Comparison of ENCODE assay signal across 26 cellular contexts in genomic region chrX:84108589-84108988, GRCh38.
DNase-seq lines count a peak whose midpoint lies in the region; ATAC-seq, FAIRE-seq and TF ChIP-seq lines count a peak whose summit lies in the region.
"Had no signal": no experiment of that assay in that cellular context is flagged by ENCODE, and none has a peak within 500 bp of the region (broad histone marks: within the 10 kb centered on the region; RNA-seq: fewer than 3 reads in every experiment).

No MANE protein-coding gene starts in this region.

- TF ChIP-seq POLR2A in HepG2 (IDR thresholded peaks at IDR 0.05; ENCODE audit: insufficient read depth in 1 of 2, low read depth in 2 of 2, low read length in 2 of 2) = no peak
- TF ChIP-seq POLR2A in right lobe of liver (IDR thresholded peaks at IDR 0.05) = no peak
- TF ChIP-seq POLR2A in transverse colon (IDR thresholded peaks at IDR 0.05) = no peak

- H3K9ac ChIP-seq in HepG2 (ENCODE audit: insufficient read depth, low read depth, low read length) (no peak overlapping the region), colonic mucosa (ENCODE audit: low read depth in 2 of 2, low read length in 2 of 2) (no peak overlapping the region)
- H3K9ac ChIP-seq: BLaER1 treated with 17β-estradiol and CSF1 and Interleukin-3, amounts not matched to agents 10 nM and 100 nM; GM23248 had no signal

- TF ChIP-seq EP300 in HepG2 (IDR thresholded peaks at IDR 0.05; ENCODE audit: low read depth in 2 of 2, low read length in 2 of 2) = no peak
- no peak for TF ChIP-seq EP300 in HepG2 (CRISPR knock-in tag; IDR thresholded peaks at IDR 0.05; ENCODE audit: borderline replicate concordance)
- no peak for TF ChIP-seq EP300 in transverse colon (IDR thresholded peaks at IDR 0.05; ENCODE audit: low read depth)

- whole genome bisulfite sequencing in HepG2 (ENCODE audit: low lambda C conversion rate) = no CpG with 5 or more reads among the region's 5 CpGs
- WGBS in right lobe of liver (ENCODE audit: insufficient coverage, low coverage, low lambda C conversion rate, missing lambda C conversion rate) = 60% methylated on average over 2 of the region's 5 CpGs
- WGBS in transverse colon (ENCODE audit: low coverage in 1 of 2), 2 donors = 83% methylated on average over 1 of the region's 5 CpGs; no CpG with 5 or more reads in 1 of the 2 donors

- POLR2A ChIA-PET in HepG2 (lab: Yijun Ruan, JAX) = no interaction called here

- ATAC-seq in HepG2 (peak; percentile 75), right lobe of liver (no peak), mucosa of descending colon (peak; percentile 94)
- ATAC-seq: A549, HCT116 had no signal

- no peaks in the 10 kb centered on the region for H3K79me2 ChIP-seq in HepG2 (ENCODE audit: insufficient read depth, low read length)

- no peak overlapping the region for H3K27ac ChIP-seq in HepG2 (ENCODE audit: extremely low read length, insufficient read depth, low read length)
- no peak overlapping the region for H3K27ac ChIP-seq in right lobe of liver
- no peak overlapping the region for H3K27ac ChIP-seq in colonic mucosa
- H3K27ac ChIP-seq in transverse colon = no peak overlapping the region
- H3K27ac ChIP-seq in left ventricle myocardium inferior (replicated peaks) = no peak overlapping the region
- H3K27ac ChIP-seq: A549; BLaER1 treated with 17β-estradiol and CSF1 and Interleukin-3, amounts not matched to agents 10 nM and 100 nM; GM23248 had no signal

- no peak overlapping the region for H3K4me2 ChIP-seq in HepG2 (ENCODE audit: low read depth, low read length)
- H3K4me2 ChIP-seq: A549; BLaER1 treated with 17β-estradiol and CSF1 and Interleukin-3, amounts not matched to agents 10 nM and 100 nM had no signal

- intact Hi-C loops in HepG2 (cut with micrococcal nuclease; ENCODE audit: unreplicated experiment) = no loop called here
- intact Hi-C loops in right lobe of liver (cut with DNase I) = no loop called here
- intact Hi-C loops in colonic mucosa (cut with DNase I) = no loop called here
- intact Hi-C loops in mucosa of descending colon (cut with DNase I, micrococcal nuclease) = no loop called here
- intact Hi-C loops in transverse colon (cut with DNase I; ENCODE audit: low total_unique reads) = no loop called here
- intact Hi-C loops in left ventricle myocardium inferior (cut with micrococcal nuclease) = no loop called here

- H3K27me3 ChIP-seq in HepG2 (ENCODE audit: control insufficient read depth in 1 of 2, insufficient read depth in 2 of 2, low read length in 2 of 2) (no peaks in the 10 kb centered on the region), right lobe of liver (no peaks in the 10 kb centered on the region), colonic mucosa (no peaks in the 10 kb centered on the region), transverse colon (no peaks in the 10 kb centered on the region), left ventricle myocardium inferior (ENCODE audit: low read depth) (no peaks in the 10 kb centered on the region)
- H3K27me3 ChIP-seq: BE2C had no signal

- FAIRE-seq in HepG2 (lab: Jason Lieb, UNC) = no peak
- FAIRE-seq: A549, D721Med, G401.6, GM12892, GM19239, H1 had no signal

- H3K9me3 ChIP-seq in HepG2 (ENCODE audit: low read length) = no peaks in the 10 kb centered on the region
- no peaks in the 10 kb centered on the region for H3K9me3 ChIP-seq in right lobe of liver
- no peaks in the 10 kb centered on the region for H3K9me3 ChIP-seq in colonic mucosa
- no peaks in the 10 kb centered on the region for H3K9me3 ChIP-seq in mucosa of descending colon
- H3K9me3 ChIP-seq in transverse colon = no peaks in the 10 kb centered on the region
- no peaks in the 10 kb centered on the region for H3K9me3 ChIP-seq in left ventricle myocardium inferior (replicated peaks)
- H3K9me3 ChIP-seq: A549, BE2C had no signal

- TF ChIP-seq CTCF in HepG2 (CRISPR knock-in tag; IDR thresholded peaks at IDR 0.05) (no peak), right lobe of liver (IDR thresholded peaks at IDR 0.05) (no peak), colonic mucosa (IDR thresholded peaks at IDR 0.05) (no peak), mucosa of descending colon (IDR thresholded peaks at IDR 0.05) (no peak), transverse colon (IDR thresholded peaks at IDR 0.05) (no peak), left ventricle myocardium inferior (IDR thresholded peaks at IDR 0.05; ENCODE audit: borderline replicate concordance) (no peak)

- CTCF ChIA-PET in HepG2 (lab: Yijun Ruan, JAX; ENCODE audit: low intra/inter-chr PET ratio, low total read pairs) = no interaction called here

- H3K4me3 ChIP-seq in HepG2 (replicated peaks in 1 of 3; ENCODE audit: insufficient read depth in 1 of 3, low read depth in 2 of 3, low read length in 3 of 3) (no peak overlapping the region), right lobe of liver (no peak overlapping the region), colonic mucosa (no peak overlapping the region), mucosa of descending colon (no peak overlapping the region), transverse colon (no peak overlapping the region), left ventricle myocardium inferior (no peak overlapping the region)
- H3K4me3 ChIP-seq: A549; BLaER1 treated with 17β-estradiol and CSF1 and Interleukin-3, amounts not matched to agents 10 nM and 100 nM; GM23248 had no signal

- no peaks in the 10 kb centered on the region for H4K20me1 ChIP-seq in HepG2 (ENCODE audit: insufficient read depth, low read length)
- H4K20me1 ChIP-seq: BLaER1 treated with 17β-estradiol and CSF1 and Interleukin-3, amounts not matched to agents 10 nM and 100 nM had no signal

- in situ Hi-C loops in HepG2 (cut with HindIII; ENCODE audit: extremely low pct_ligation_motif_present, low pct_unique_long_range_greater_than_20kb) = no loop called here
- in situ Hi-C loops in transverse colon (cut with MboI; ENCODE audit: low pct_ligation_motif_present in 1 of 4, low pct_unique_long_range_greater_than_20kb in 1 of 4, low sequenced_read_pairs in 3 of 4) = no loop called here

- DNase-seq in HepG2 (ENCODE audit: low spot score) (peak; percentile 0), right lobe of liver (no peak), colonic mucosa (peak; percentile 28), mucosa of descending colon (peak in 2 of 3 donors; percentile 39 to 58), transverse colon (peak; percentile 17), left ventricle myocardium inferior (no peak), SHP77 (lab: John Stamatoyannopoulos, UW) (no peak), HT-29 (ENCODE audit: low spot score) (no peak)
- DNase-seq: 8988T; ACHN; AML-193; BE2C; CD4-positive, alpha-beta T cell; CD8-positive, alpha-beta memory T cell; DMS 273 treated with DMSO at 0.1 percent for 48 hours; DND-41; GM23248; H7 had no signal

- TF ChIP-seq RAD21 in HepG2 (CRISPR knock-in tag; IDR thresholded peaks at IDR 0.05) = no peak

- H2AFZ ChIP-seq in HepG2 (ENCODE audit: low read length) = no peak overlapping the region
- H2AFZ ChIP-seq: GM23248 had no signal

- BruUV-seq in HepG2 (replicated peaks; lab: Mats Ljungman, UMichigan) = no TSS peak

- no peaks in the 10 kb centered on the region for H3K4me1 ChIP-seq in HepG2 (ENCODE audit: insufficient read depth, low read length)
- no peaks in the 10 kb centered on the region for H3K4me1 ChIP-seq in right lobe of liver
- H3K4me1 ChIP-seq in colonic mucosa = no peaks in the 10 kb centered on the region
- H3K4me1 ChIP-seq in mucosa of descending colon (ENCODE audit: low read depth) = peaks cover 3% of the 10 kb centered on the region
- no peaks in the 10 kb centered on the region for H3K4me1 ChIP-seq in transverse colon
- H3K4me1 ChIP-seq in left ventricle myocardium inferior = no peaks in the 10 kb centered on the region
- H3K4me1 ChIP-seq: A549; BE2C; BLaER1 treated with 17β-estradiol and CSF1 and Interleukin-3, amounts not matched to agents 10 nM and 100 nM had no signal

- H3K36me3 ChIP-seq in HepG2 (replicated peaks in 1 of 2; ENCODE audit: control insufficient read depth in 1 of 2, insufficient read depth in 2 of 2, low read length in 2 of 2) (no peaks in the 10 kb centered on the region), right lobe of liver (no peaks in the 10 kb centered on the region), colonic mucosa (no peaks in the 10 kb centered on the region), mucosa of descending colon (ENCODE audit: low read depth) (no peaks in the 10 kb centered on the region), transverse colon (no peaks in the 10 kb centered on the region), left ventricle myocardium inferior (no peaks in the 10 kb centered on the region)
- H3K36me3 ChIP-seq: BE2C; BLaER1 treated with 17β-estradiol and CSF1 and Interleukin-3, amounts not matched to agents 10 nM and 100 nM had no signal

TF ChIP-seq in HepG2, 621 proteins besides CTCF, POLR2A, EP300 and RAD21:
- TF ChIP-seq CSRNP2 (CRISPR knock-in tag; conservative IDR thresholded peaks at IDR 0.05; ENCODE audit: low read depth) = no peak
- TF ChIP-seq CREB1 (IDR thresholded peaks at IDR 0.05) = no peak
- TF ChIP-seq CREB1 (CRISPR knock-in tag; IDR thresholded peaks at IDR 0.05) = no peak

Comparison
In these comparisons a context has a peak if more than half of its experiments do, and no peak if none do; other contexts are left out.
1. ATAC-seq: peak in HepG2 (single experiment) and mucosa of descending colon (single experiment); none in right lobe of liver (0 of 4).
2. DNase-seq: peak in HepG2 (single experiment), colonic mucosa (single experiment), mucosa of descending colon (2 of 3) and transverse colon (single experiment); none in right lobe of liver (0 of 3), left ventricle myocardium inferior (single experiment), SHP77 (0 of 2) and HT-29 (single experiment).